In genomic region chrX:18674788-18675735, GRCh38 we compare ENCODE assay signal across 8 cellular contexts. TPM values are rescaled to one million over a fixed set of nuclear protein-coding genes. Genes with fewer than 3 reads are reported as not detected.
A peak's percentile ranks its signal among the peaks of the same experiment; 100 is the strongest.
DNase-seq lines count a peak whose midpoint lies in the region; ATAC-seq and TF ChIP-seq lines count a peak whose summit lies in the region.

No MANE protein-coding gene starts in this region.

- H3K27ac ChIP-seq in HUES6 (ENCODE audit: low read depth, low read length) (peak overlapping the region; percentile 81; the same call in 1 of the 2 replicates), Peyer's patch (peak overlapping the region; percentile 88 to 91 (median 89))

- peak overlapping the region; percentile 67 for H3K27ac Mint-ChIP-seq in activated T-helper 2 cell treated with anti-CD3 and anti-CD28 coated beads, Interferon-gamma antibody, Interleukin-2, Interleukin-4, amounts not matched to agents 10 μg/mL and 5 μg/mL and 100 μg/mL, durations not matched to agents 14 hours and 24 hours and 36 hours
- H3K27ac Mint-ChIP-seq in nephron = peak overlapping the region; percentile 25 to 46 (median 27)

- H3K9ac ChIP-seq in HUES6 (ENCODE audit: low read length) = peak overlapping the region; percentile 83

- ATAC-seq in GM21515 (IDR thresholded peaks at IDR 0.05; ENCODE audit: unreplicated experiment) = peak; percentile 84
- ATAC-seq in stimulated activated naive CD8-positive, alpha-beta T cell treated with anti-CD3 and anti-CD28 coated beads, Interleukin-15, Interleukin-2, amounts not matched to agents 100 U/mL and 50 U/mL, for 24 hours = peak; percentile 84

- no peaks in the 10 kb centered on the region for H3K9me3 Mint-ChIP-seq in activated T-helper 2 cell treated with anti-CD3 and anti-CD28 coated beads, Interferon-gamma antibody, Interleukin-2, Interleukin-4, amounts not matched to agents 10 μg/mL and 5 μg/mL and 100 μg/mL, durations not matched to agents 14 hours and 24 hours and 36 hours
- H3K9me3 Mint-ChIP-seq in nephron = peaks cover 21% of the 10 kb centered on the region

- peaks cover 6% of the 10 kb centered on the region for H3K4me1 Mint-ChIP-seq in activated T-helper 2 cell treated with anti-CD3 and anti-CD28 coated beads, Interferon-gamma antibody, Interleukin-2, Interleukin-4, amounts not matched to agents 10 μg/mL and 5 μg/mL and 100 μg/mL, durations not matched to agents 14 hours and 24 hours and 36 hours (ENCODE audit: low read depth)
- H3K4me1 Mint-ChIP-seq in nephron = no peaks in the 10 kb centered on the region

- H3K9me3 ChIP-seq in HUES6 (ENCODE audit: control insufficient read depth, insufficient read depth, low read depth, low read length) = no peaks in the 10 kb centered on the region
- H3K9me3 ChIP-seq in Peyer's patch = no peaks in the 10 kb centered on the region

- H3K4me3 ChIP-seq in HUES6 (ENCODE audit: low read depth, low read length) = peak overlapping the region; percentile 78
- peak overlapping the region; percentile 56 to 83 (median 66) for H3K4me3 ChIP-seq in Peyer's patch
- H3K4me3 ChIP-seq in fibroblast of the aortic adventitia (ENCODE audit: low read depth, low read length) = peak overlapping the region; percentile 65

- H3K36me3 ChIP-seq in HUES6 (ENCODE audit: control insufficient read depth, insufficient read depth, low read length) = no peaks in the 10 kb centered on the region
- no peaks in the 10 kb centered on the region for H3K36me3 ChIP-seq in Peyer's patch

- H3K27me3 ChIP-seq in HUES6 (ENCODE audit: control insufficient read depth, insufficient read depth, low read length) (no peaks in the 10 kb centered on the region), Peyer's patch (no peaks in the 10 kb centered on the region)

- peak overlapping the region; percentile 69 for H3K4me3 Mint-ChIP-seq in activated T-helper 2 cell treated with anti-CD3 and anti-CD28 coated beads, Interferon-gamma antibody, Interleukin-2, Interleukin-4, amounts not matched to agents 10 μg/mL and 5 μg/mL and 100 μg/mL, durations not matched to agents 14 hours and 24 hours and 36 hours (ENCODE audit: low read depth)
- peak overlapping the region; percentile 81 to 88 (median 84) for H3K4me3 Mint-ChIP-seq in nephron

- peaks cover 4% of the 10 kb centered on the region for H3K27me3 Mint-ChIP-seq in activated T-helper 2 cell treated with anti-CD3 and anti-CD28 coated beads, Interferon-gamma antibody, Interleukin-2, Interleukin-4, amounts not matched to agents 10 μg/mL and 5 μg/mL and 100 μg/mL, durations not matched to agents 14 hours and 24 hours and 36 hours (ENCODE audit: low read depth)
- H3K27me3 Mint-ChIP-seq in nephron (ENCODE audit: low read depth) = no peaks in the 10 kb centered on the region

- H3K4me1 ChIP-seq in HUES6 (ENCODE audit: control insufficient read depth, insufficient read depth, low read length) (peaks cover 9% of the 10 kb centered on the region), Peyer's patch (no peaks in the 10 kb centered on the region)

- intact Hi-C loops in activated T-helper 2 cell treated with anti-CD3 and anti-CD28 coated beads, Interferon-gamma antibody, Interleukin-2, Interleukin-4, amounts not matched to agents 10 μg/mL and 5 μg/mL and 100 μg/mL, durations not matched to agents 14 hours and 24 hours and 36 hours (cut with micrococcal nuclease) = loop anchor here (1.0 to 10.0 kb wide), 4 partner anchors 210 to 670 kb away; partner anchors contain the start of genes CDKL5, PDHA1 and PHKA2

- DNase-seq in DMS53 treated with DMSO at 0.1 percent for 48 hours (lab: John Stamatoyannopoulos, UW; ENCODE audit: unreplicated experiment) (peak; percentile 50), Peyer's patch (peak; percentile 73 to 87 (median 83)), fibroblast of the aortic adventitia (ENCODE audit: low read depth) (peak; percentile 78)
- peak; percentile 74 for DNase-seq in activated T-helper 2 cell treated with anti-CD3 and anti-CD28 coated beads, Interferon-gamma antibody, Interleukin-2, Interleukin-4, amounts not matched to agents 10 μg/mL and 5 μg/mL and 100 μg/mL, durations not matched to agents 14 hours and 24 hours and 36 hours (ENCODE audit: low spot score)
- DNase-seq in stimulated activated naive CD8-positive, alpha-beta T cell treated with anti-CD3 and anti-CD28 coated beads, Interleukin-15, Interleukin-2, amounts not matched to agents 100 U/mL and 50 U/mL, for 24 hours = peak; percentile 76

- no peaks in the 10 kb centered on the region for H3K36me3 Mint-ChIP-seq in activated T-helper 2 cell treated with anti-CD3 and anti-CD28 coated beads, Interferon-gamma antibody, Interleukin-2, Interleukin-4, amounts not matched to agents 10 μg/mL and 5 μg/mL and 100 μg/mL, durations not matched to agents 14 hours and 24 hours and 36 hours (ENCODE audit: low read depth)
- H3K36me3 Mint-ChIP-seq in nephron (ENCODE audit: low read depth) = no peaks in the 10 kb centered on the region

- TF ChIP-seq POLR2A in Peyer's patch (IDR thresholded peaks at IDR 0.05) = peak; percentile 14 to 27

- TF ChIP-seq CTCF in Peyer's patch (IDR thresholded peaks at IDR 0.05) = no peak
- no peak for TF ChIP-seq CTCF in fibroblast of the aortic adventitia (IDR thresholded peaks at IDR 0.05; ENCODE audit: insufficient read depth, low read length)
- TF ChIP-seq CTCF in nephron (IDR thresholded peaks at IDR 0.05; ENCODE audit: unreplicated experiment in 3 of 3) = no peak

RNA-seq across cellular contexts. Expression of gene RS1, which starts 3.2 kb away (rescaled TPM):
- total RNA-seq in Peyer's patch (not detected), fibroblast of the aortic adventitia (ENCODE audit: low replicate concordance) (not detected in 2 replicates)
- not detected in 2 replicates for total RNA-seq in activated T-helper 2 cell treated with anti-CD3 and anti-CD28 coated beads, Interferon-gamma antibody, Interleukin-2, Interleukin-4, amounts not matched to agents 10 μg/mL and 5 μg/mL and 100 μg/mL, durations not matched to agents 14 hours and 24 hours and 36 hours

RNA-seq across cellular contexts. Expression of gene PPEF1, which starts 32.4 kb away (rescaled TPM):
- total RNA-seq in Peyer's patch (not detected), fibroblast of the aortic adventitia (ENCODE audit: low replicate concordance) (not detected in 2 replicates)
- not detected in 2 replicates for total RNA-seq in activated T-helper 2 cell treated with anti-CD3 and anti-CD28 coated beads, Interferon-gamma antibody, Interleukin-2, Interleukin-4, amounts not matched to agents 10 μg/mL and 5 μg/mL and 100 μg/mL, durations not matched to agents 14 hours and 24 hours and 36 hours

Comparison
In these comparisons a context has a peak if more than half of its experiments do, and no peak if none do; other contexts are left out.
1. Peak in every context shown above with its lines: DNase-seq, ATAC-seq, H3K4me3 ChIP-seq and H3K27ac ChIP-seq.